ENCODE assay signal across 19 cellular contexts in genomic region chr12:40505327-40505726, GRCh38.
DNase-seq lines count a peak whose midpoint lies in the region; ATAC-seq, FAIRE-seq and TF ChIP-seq lines count a peak whose summit lies in the region.
"Had no signal": no experiment of that assay in that cellular context is flagged by ENCODE, and none has a peak within 500 bp of the region (broad histone marks: within the 10 kb centered on the region; RNA-seq: fewer than 3 reads in every experiment).

No MANE protein-coding gene starts in this region.

- no peaks in the 10 kb centered on the region for H3K79me2 ChIP-seq in OCI-LY7 (ENCODE audit: insufficient read depth, low read depth, low read length)

- H2AFZ ChIP-seq in OCI-LY7 (ENCODE audit: low read length) = peak overlapping the region; percentile 43; the same call in 1 of the 2 replicates
- H2AFZ ChIP-seq: GM23338 had no signal

- H3K4me3 Mint-ChIP-seq in naive thymus-derived CD4-positive, alpha-beta T cell = no peak overlapping the region
- H3K4me3 Mint-ChIP-seq: CD14-positive monocyte; CD4-positive, alpha-beta T cell; CD8-positive, alpha-beta memory T cell; GM23338; HFFc6 had no signal

- no TSS peak for BruUV-seq in OCI-LY7 (replicated peaks; lab: Mats Ljungman, UMichigan)

- POLR2A ChIA-PET in OCI-LY7 (lab: Charles Lee) = no interaction called here
- POLR2A ChIA-PET in naive thymus-derived CD4-positive, alpha-beta T cell (lab: Charles Lee) = no interaction called here

- no peak for TF ChIP-seq CTCF in OCI-LY7 (conservative IDR thresholded peaks at IDR 0.05; ENCODE audit: low read length)

- H3K4me2 ChIP-seq in BLaER1 treated with 17β-estradiol and CSF1 and Interleukin-3, amounts not matched to agents 10 nM and 100 nM = peak overlapping the region in 7 of 11 experiments; percentile 7 to 28 (median 25); a peak in 6 of 22 replicates
- no peak overlapping the region for H3K4me2 ChIP-seq in OCI-LY7 (ENCODE audit: low read length)
- H3K4me2 ChIP-seq: GM23338 had no signal

- intact Hi-C loops in OCI-LY7 (cut with micrococcal nuclease; ENCODE audit: unreplicated experiment) = loop anchor here (1.0 kb wide), 1 partner anchor 9 kb away; no protein-coding TSS in a partner anchor
- intact Hi-C loops in naive thymus-derived CD4-positive, alpha-beta T cell (cut with micrococcal nuclease) = no loop called here

- H3K9me2 ChIP-seq in OCI-LY7 (ENCODE audit: insufficient read depth, low read length) = no peaks in the 10 kb centered on the region

- peaks cover 0 to 12% (median 6%) of the 10 kb centered on the region in 10 experiments; a peak in 9 of 20 replicates for H3K4me1 ChIP-seq in BLaER1 treated with 17β-estradiol and CSF1 and Interleukin-3, amounts not matched to agents 10 nM and 100 nM
- H3K4me1 ChIP-seq in OCI-LY7 (ENCODE audit: insufficient read depth, low read length, poor library complexity, severe bottlenecking) = peaks cover 17% of the 10 kb centered on the region
- H3K4me1 ChIP-seq in naive thymus-derived CD4-positive, alpha-beta T cell (ENCODE audit: control insufficient read depth in 2 of 2, insufficient read depth in 2 of 2, low read length in 2 of 2) = no peaks in the 10 kb centered on the region
- H3K4me1 ChIP-seq: HAP-1 had no signal

- H3K27me3 ChIP-seq in BLaER1 treated with 17β-estradiol and CSF1 and Interleukin-3, amounts not matched to agents 10 nM and 100 nM = no peaks in the 10 kb centered on the region
- H3K27me3 ChIP-seq in naive thymus-derived CD4-positive, alpha-beta T cell (ENCODE audit: control insufficient read depth in 2 of 2, insufficient read depth in 2 of 2, low read length in 2 of 2) = no peaks in the 10 kb centered on the region
- H3K27me3 ChIP-seq in H7 (ENCODE audit: control insufficient read depth, insufficient read depth, low read length) = no peaks in the 10 kb centered on the region

- H3K4me3 ChIP-seq in BLaER1 treated with 17β-estradiol and CSF1 and Interleukin-3, amounts not matched to agents 10 nM and 100 nM = no peak overlapping the region
- no peak overlapping the region for H3K4me3 ChIP-seq in OCI-LY7 (ENCODE audit: low read depth, low read length, poor library complexity, severe bottlenecking)
- no peak overlapping the region for H3K4me3 ChIP-seq in naive thymus-derived CD4-positive, alpha-beta T cell (ENCODE audit: low read length)
- H3K4me3 ChIP-seq in H7 (ENCODE audit: insufficient read depth, low read depth, low read length) = no peak overlapping the region
- H3K4me3 ChIP-seq: GM23338, HAP-1 had no signal

- peaks cover 0 to 5% (median under 1%) of the 10 kb centered on the region in 11 donors for H3K9me3 Mint-ChIP-seq in naive thymus-derived CD4-positive, alpha-beta T cell
- H3K9me3 Mint-ChIP-seq: GM23338 had no signal

- H3K9ac ChIP-seq in BLaER1 treated with 17β-estradiol and CSF1 and Interleukin-3, amounts not matched to agents 10 nM and 100 nM = no peak overlapping the region

- H3K9me3 ChIP-seq in BLaER1 treated with 17β-estradiol and CSF1 and Interleukin-3, amounts not matched to agents 10 nM and 100 nM (replicated peaks in 1 of 11) = peaks cover 0 to 11% (median 0%) of the 10 kb centered on the region in 11 experiments; a peak in 4 of 22 replicates
- H3K9me3 ChIP-seq in OCI-LY7 (ENCODE audit: low read length) = 0 out of 2 replicates have a peak, but pooled peaks cover 5% of the 10 kb centered on the region
- no peaks in the 10 kb centered on the region for H3K9me3 ChIP-seq in naive thymus-derived CD4-positive, alpha-beta T cell (ENCODE audit: control insufficient read depth in 2 of 3, low read length in 3 of 3)
- H3K9me3 ChIP-seq: HAP-1 had no signal

- no peaks in the 10 kb centered on the region for H4K20me1 ChIP-seq in BLaER1 treated with 17β-estradiol and CSF1 and Interleukin-3, amounts not matched to agents 10 nM and 100 nM
- H4K20me1 ChIP-seq in OCI-LY7 (ENCODE audit: insufficient read depth, low read length) = no peaks in the 10 kb centered on the region

- H3K4me1 Mint-ChIP-seq in naive thymus-derived CD4-positive, alpha-beta T cell = peaks cover 0 to 6% (median 0%) of the 10 kb centered on the region in 7 donors
- H3K4me1 Mint-ChIP-seq: GM23338 had no signal

- H3K36me3 ChIP-seq in BLaER1 treated with 17β-estradiol and CSF1 and Interleukin-3, amounts not matched to agents 10 nM and 100 nM = no peaks in the 10 kb centered on the region
- H3K36me3 ChIP-seq in OCI-LY7 (ENCODE audit: insufficient read depth, low read length) = no peaks in the 10 kb centered on the region
- no peaks in the 10 kb centered on the region for H3K36me3 ChIP-seq in naive thymus-derived CD4-positive, alpha-beta T cell (ENCODE audit: control insufficient read depth in 2 of 3, insufficient read depth in 3 of 3, low read length in 3 of 3)
- H3K36me3 ChIP-seq in H7 (replicated peaks; ENCODE audit: control insufficient read depth, insufficient read depth, low read length) = no peaks in the 10 kb centered on the region
- H3K36me3 ChIP-seq: HAP-1 had no signal

- CTCF ChIA-PET in OCI-LY7 (lab: Charles Lee; ENCODE audit: unreplicated experiment) = no interaction called here
- CTCF ChIA-PET in naive thymus-derived CD4-positive, alpha-beta T cell (lab: Charles Lee) = no interaction called here

- peak; percentile 29 for FAIRE-seq in GM18507 (lab: Jason Lieb, UNC)
- FAIRE-seq: D721Med, GM12891, GM19239 had no signal

- DNase-seq in GM18507 (ENCODE audit: extremely low spot score, insufficient read length, low read depth) (no peak), OCI-LY7 (ENCODE audit: low spot score) (no peak), H7 (no peak)
- DNase-seq in naive thymus-derived CD4-positive, alpha-beta T cell = no peak
- no peak for DNase-seq in stimulated activated CD4-positive, alpha-beta T cell treated with anti-CD3 and anti-CD28 coated beads, Interleukin-1b, Interleukin-23, amount 100 ng/mL, for 48 hours
- DNase-seq: CD4-positive, alpha-beta T cell; CD8-positive, alpha-beta memory T cell; DMS 273 treated with DMSO at 0.1 percent for 48 hours; EL; GDM1; HFFc6 had no signal

- peak; percentile 12 for ATAC-seq in naive thymus-derived CD4-positive, alpha-beta T cell
- ATAC-seq in GM18873 (IDR thresholded peaks at IDR 0.05; ENCODE audit: low FRiP score, unreplicated experiment) = no peak
- ATAC-seq: GM23338 had no signal

- H3K27ac Mint-ChIP-seq in naive thymus-derived CD4-positive, alpha-beta T cell = peak overlapping the region in 1 of 9 donors; percentile 63
- H3K27ac Mint-ChIP-seq: CD14-positive monocyte; CD4-positive, alpha-beta T cell; CD8-positive, alpha-beta memory T cell; GM23338; HFFc6 had no signal

- H3K27ac ChIP-seq in BLaER1 treated with 17β-estradiol and CSF1 and Interleukin-3, amounts not matched to agents 10 nM and 100 nM = no peak overlapping the region
- H3K27ac ChIP-seq in OCI-LY7 (ENCODE audit: low read depth, low read length, poor library complexity, severe bottlenecking) = no peak overlapping the region
- H3K27ac ChIP-seq in naive thymus-derived CD4-positive, alpha-beta T cell (ENCODE audit: low read depth, low read length) = no peak overlapping the region

- no peaks in the 10 kb centered on the region for H3K27me3 Mint-ChIP-seq in naive thymus-derived CD4-positive, alpha-beta T cell
- H3K27me3 Mint-ChIP-seq: CD4-positive, alpha-beta T cell had no signal

- no peaks in the 10 kb centered on the region for H3K36me3 Mint-ChIP-seq in naive thymus-derived CD4-positive, alpha-beta T cell
- H3K36me3 Mint-ChIP-seq: CD14-positive monocyte; CD8-positive, alpha-beta memory T cell had no signal
